15 cellular contexts compared by ENCODE assay signal in genomic region chr2:30994227-30995056, GRCh38.
DNase-seq lines count a peak whose midpoint lies in the region; ATAC-seq and TF ChIP-seq lines count a peak whose summit lies in the region.
"Had no signal": no experiment of that assay in that cellular context is flagged by ENCODE, and none has a peak within 500 bp of the region (broad histone marks: within the 10 kb centered on the region; RNA-seq: fewer than 3 reads in every experiment).

No MANE protein-coding gene starts in this region.

- no TSS peak for BruUV-seq in Calu3 (replicated peaks; lab: Mats Ljungman, UMichigan)

- no peak overlapping the region for H3K9ac ChIP-seq in SK-N-SH

- H2AFZ ChIP-seq in SK-N-SH (ENCODE audit: low read depth) = no peak overlapping the region

- H3K27me3 Mint-ChIP-seq in Calu3 (ENCODE audit: unreplicated experiment) (no peaks in the 10 kb centered on the region), chondrocyte (ENCODE audit: low read depth) (peaks cover 3% of the 10 kb centered on the region)
- no peaks in the 10 kb centered on the region for H3K27me3 Mint-ChIP-seq in activated CD4-positive, alpha-beta memory T cell treated with anti-CD3 and anti-CD28 coated beads for 36 hours

- no peaks in the 10 kb centered on the region for H3F3A ChIP-seq in SK-N-SH (replicated peaks; ENCODE audit: insufficient read depth)

- no peak overlapping the region for H3K4me2 ChIP-seq in SK-N-SH

- no peaks in the 10 kb centered on the region for H3K27me3 ChIP-seq in SK-N-SH (ENCODE audit: insufficient read depth)

- no peaks in the 10 kb centered on the region for H3K9me3 ChIP-seq in SK-N-SH
- H3K9me3 ChIP-seq: Caco-2 had no signal

- H3K36me3 ChIP-seq in SK-N-SH (replicated peaks in 1 of 2; ENCODE audit: control insufficient read depth in 1 of 2, insufficient read depth in 2 of 2, low read length in 1 of 2) = no peaks in the 10 kb centered on the region

- H3K4me3 ChIP-seq in SK-N-SH (ENCODE audit: low read depth in 2 of 2, low read length in 1 of 2) = no peak overlapping the region

- H3K79me2 ChIP-seq in SK-N-SH (ENCODE audit: insufficient read depth) = no peaks in the 10 kb centered on the region

- H3K9me3 Mint-ChIP-seq in Calu3 (ENCODE audit: low read depth, unreplicated experiment) (no peaks in the 10 kb centered on the region), chondrocyte (ENCODE audit: low read depth) (no peaks in the 10 kb centered on the region)
- H3K9me3 Mint-ChIP-seq in activated CD4-positive, alpha-beta memory T cell treated with anti-CD3 and anti-CD28 coated beads for 36 hours = no peaks in the 10 kb centered on the region
- H3K9me3 Mint-ChIP-seq: CD4-positive, alpha-beta T cell; H9 had no signal

- peak in 1 of 2 experiments; percentile 93; a peak in 2 of 4 replicates for TF ChIP-seq EP300 in SK-N-SH (IDR thresholded peaks at IDR 0.05; ENCODE audit: borderline replicate concordance in 1 of 2, low read depth in 1 of 2, low read length in 1 of 2)

- ATAC-seq in Right ventricle myocardium inferior (peak; percentile 13), Right ventricle myocardium superior (ENCODE audit: poor library complexity) (no peak), HG03354 (IDR thresholded peaks at IDR 0.05; ENCODE audit: poor library complexity, severe bottlenecking, unreplicated experiment) (no peak)

- H3K36me3 Mint-ChIP-seq in Calu3 (ENCODE audit: insufficient read depth, unreplicated experiment) (no peaks in the 10 kb centered on the region), chondrocyte (ENCODE audit: low read depth) (no peaks in the 10 kb centered on the region)
- H3K36me3 Mint-ChIP-seq in activated CD4-positive, alpha-beta memory T cell treated with anti-CD3 and anti-CD28 coated beads for 36 hours = no peaks in the 10 kb centered on the region

- peaks cover 0 to 63% of the 10 kb centered on the region in 2 experiments; a peak in 2 of 4 replicates for H3K4me1 ChIP-seq in SK-N-SH (ENCODE audit: control insufficient read depth in 1 of 2, insufficient read depth in 2 of 2, low read depth in 1 of 2, low read length in 1 of 2)
- H3K4me1 ChIP-seq: Caco-2 had no signal

- TF ChIP-seq RAD21 in SK-N-SH (IDR thresholded peaks at IDR 0.05; ENCODE audit: low read length) = peak; percentile 29; the same call in 1 of the 2 replicates

- POLR2A ChIA-PET in SK-N-SH (lab: Yijun Ruan, JAX) = interaction anchor here (0.8 to 2.2 kb wide), 4 partner anchors 9 to 143 kb away, joined by 3 to 7 read pairs (median 5); partner anchors contain the start of gene GALNT14
- POLR2A ChIA-PET in activated CD4-positive, alpha-beta memory T cell treated with anti-CD3 and anti-CD28 coated beads for 36 hours (lab: Charles Lee) = no interaction called here

- H3K27ac ChIP-seq in SK-N-SH (ENCODE audit: low read depth in 2 of 2, low read length in 1 of 2) = peak overlapping the region in 1 of 2 experiments; percentile 80; a peak in 2 of 4 replicates
- H3K27ac ChIP-seq: C4-2B had no signal

- TF ChIP-seq CTCF in Calu3 (IDR thresholded peaks at IDR 0.05; ENCODE audit: unreplicated experiment) (no peak), SK-N-SH (IDR thresholded peaks at IDR 0.05) (no peak), chondrocyte (IDR thresholded peaks at IDR 0.05) (no peak)

- CTCF ChIA-PET in Calu3 (lab: Charles Lee) (no interaction called here), SK-N-SH (lab: Yijun Ruan, JAX) (interaction anchor here (0.8 to 3.5 kb wide), 12 partner anchors 14 to 340 kb away, joined by 3 to 16 read pairs (median 4); partner anchors contain the start of gene GALNT14)
- CTCF ChIA-PET in activated CD4-positive, alpha-beta memory T cell treated with anti-CD3 and anti-CD28 coated beads for 36 hours (lab: Charles Lee) = interaction anchor here (0.8 kb wide), 1 partner anchor 35 kb away, joined by 3 read pairs; no protein-coding TSS in a partner anchor

- H3K9me2 ChIP-seq in SK-N-SH = no peaks in the 10 kb centered on the region

- no peaks in the 10 kb centered on the region for H3K4me1 Mint-ChIP-seq in Calu3 (ENCODE audit: low read depth, unreplicated experiment)
- H3K4me1 Mint-ChIP-seq in activated CD4-positive, alpha-beta memory T cell treated with anti-CD3 and anti-CD28 coated beads for 36 hours (ENCODE audit: low read depth) = no peaks in the 10 kb centered on the region
- H3K4me1 Mint-ChIP-seq in chondrocyte (ENCODE audit: low read depth) = no peaks in the 10 kb centered on the region

- H3K4me3 Mint-ChIP-seq in Calu3 (ENCODE audit: low read depth, unreplicated experiment) (no peak overlapping the region), chondrocyte (ENCODE audit: unreplicated experiment) (no peak overlapping the region)
- H3K4me3 Mint-ChIP-seq in activated CD4-positive, alpha-beta memory T cell treated with anti-CD3 and anti-CD28 coated beads for 36 hours = no peak overlapping the region
- H3K4me3 Mint-ChIP-seq: CD4-positive, alpha-beta T cell; H9 had no signal

- no peak for DNase-seq in Right ventricle myocardium inferior (ENCODE audit: missing footprints)
- DNase-seq in Right ventricle myocardium superior = no peak
- DNase-seq in Calu3 = no peak
- DNase-seq in SK-N-SH = peak; percentile 79
- peak; percentile 40 for DNase-seq in posterior vena cava (ENCODE audit: low spot score)
- DNase-seq in activated CD4-positive, alpha-beta memory T cell treated with anti-CD3 and anti-CD28 coated beads for 36 hours = no peak
- DNase-seq in chondrocyte (ENCODE audit: low spot score) = no peak
- DNase-seq: 8988T; Caco-2; CD4-positive, alpha-beta T cell; DMS79 treated with DMSO at 0.1 percent for 48 hours; GF-D8; H9 had no signal

- no peaks in the 10 kb centered on the region for H4K20me1 ChIP-seq in SK-N-SH (ENCODE audit: insufficient read depth)

- peak overlapping the region; percentile 0 for H3K27ac Mint-ChIP-seq in Calu3 (ENCODE audit: unreplicated experiment)
- no peak overlapping the region for H3K27ac Mint-ChIP-seq in activated CD4-positive, alpha-beta memory T cell treated with anti-CD3 and anti-CD28 coated beads for 36 hours
- H3K27ac Mint-ChIP-seq in chondrocyte (ENCODE audit: unreplicated experiment) = no peak overlapping the region
- H3K27ac Mint-ChIP-seq: CD4-positive, alpha-beta T cell; H9 had no signal

- intact Hi-C loops in Right ventricle myocardium inferior (cut with DNase I) (no loop called here), Right ventricle myocardium superior (cut with DNase I) (no loop called here), Calu3 (cut with micrococcal nuclease; ENCODE audit: unreplicated experiment) (no loop called here), posterior vena cava (cut with DNase I) (no loop called here)
- intact Hi-C loops in activated CD4-positive, alpha-beta memory T cell treated with anti-CD3 and anti-CD28 coated beads for 36 hours (cut with micrococcal nuclease) = no loop called here

- 25% methylated on average over 11 of the region's 11 CpGs for WGBS in SK-N-SH (ENCODE audit: low lambda C conversion rate)

TF ChIP-seq in SK-N-SH, 30 proteins besides CTCF, POLR2A, EP300 and RAD21:
- peak; percentile 91 for TF ChIP-seq RCOR1 (IDR thresholded peaks at IDR 0.05; ENCODE audit: low read length)
- TF ChIP-seq EZH2phosphoT487 (IDR thresholded peaks at IDR 0.05; ENCODE audit: borderline replicate concordance, low read depth) = no peak
- TF ChIP-seq MXI1 (IDR thresholded peaks at IDR 0.05; ENCODE audit: low read depth, low read length) = peak; percentile 89
- no peak for TF ChIP-seq ELF1 (IDR thresholded peaks at IDR 0.05)
- peak; percentile 61 for TF ChIP-seq CHD2 (IDR thresholded peaks at IDR 0.05; ENCODE audit: low read length, partially characterized antibody)
- peak; percentile 93 for TF ChIP-seq GATA2 (CRISPR knock-in tag; IDR thresholded peaks at IDR 0.05)

Comparison
In these comparisons a context has a peak if more than half of its experiments do, and no peak if none do; other contexts are left out.
1. DNase-seq: peak in SK-N-SH (single experiment) and posterior vena cava (single experiment); none in Right ventricle myocardium inferior (single experiment), Right ventricle myocardium superior (single experiment), Calu3 (single experiment), activated CD4-positive, alpha-beta memory T cell treated with anti-CD3 and anti-CD28 coated beads for 36 hours (single experiment) and chondrocyte (single experiment).